Comparison of ENCODE assay signal across 8 cellular contexts in genomic region chr14:88792572-88793258, GRCh38. TPM values are rescaled to one million over a fixed set of nuclear protein-coding genes. Genes with fewer than 3 reads are reported as not detected.
DNase-seq lines count a peak whose midpoint lies in the region; ATAC-seq and TF ChIP-seq lines count a peak whose summit lies in the region.

TSS of gene EML5 (minus strand) at chr14:88792953. CDS start at chr14:88792503, 450 bp downstream.

- H3K9ac ChIP-seq in mesenchymal stem cell (ENCODE audit: low read length): peak within 1 kb of the TSS; percentile 67

- peak; percentile 77 for TF ChIP-seq CTCF in C4-2B (conservative IDR thresholded peaks at IDR 0.05)

- H4K91ac ChIP-seq in mesenchymal stem cell (ENCODE audit: low read length): no peak within 1 kb of the TSS

- H2BK5ac ChIP-seq in mesenchymal stem cell (ENCODE audit: low read depth, low read length, poor library complexity, severe bottlenecking): no peak within 1 kb of the TSS

- WGBS in mesenchymal stem cell: under 1% methylated on average over 73 of the region's 92 CpGs

- peak within 1 kb of the TSS; percentile 89 for H3K4me2 ChIP-seq in mesenchymal stem cell (ENCODE audit: low read length, poor library complexity, severe bottlenecking)

- H2AK5ac ChIP-seq in mesenchymal stem cell (ENCODE audit: low read length, severe bottlenecking): no peak within 1 kb of the TSS

- no peaks in the 10 kb centered on the region for H3K9me3 ChIP-seq in effector memory CD4-positive, alpha-beta T cell (ENCODE audit: control insufficient read depth, low read length)
- H3K9me3 ChIP-seq in mesenchymal stem cell (ENCODE audit: control insufficient read depth, low read length): no peaks in the 10 kb centered on the region

- H3K27me3 ChIP-seq in effector memory CD4-positive, alpha-beta T cell (replicated peaks; ENCODE audit: control insufficient read depth, insufficient read depth, low read length, poor library complexity, severe bottlenecking): no peaks in the 10 kb centered on the region
- H3K27me3 ChIP-seq in mesenchymal stem cell (ENCODE audit: control insufficient read depth in 1 of 2, insufficient read depth in 1 of 2, low read length in 2 of 2): peaks cover 15 to 40% of the 10 kb centered on the region in 2 experiments

- no peak within 1 kb of the TSS for H2BK120ac ChIP-seq in mesenchymal stem cell (ENCODE audit: low read depth, low read length)

- peak within 1 kb of the TSS; percentile 65 for H3K4me3 ChIP-seq in effector memory CD4-positive, alpha-beta T cell (ENCODE audit: insufficient read depth, low read depth, low read length, poor library complexity, severe bottlenecking)
- peak within 1 kb of the TSS; percentile 56 to 81 for H3K4me3 ChIP-seq in mesenchymal stem cell (ENCODE audit: insufficient read depth in 1 of 2, low read depth in 1 of 2, low read length in 2 of 2)

- peak within 1 kb of the TSS; percentile 54 for H3K27ac ChIP-seq in C4-2B
- H3K27ac ChIP-seq in effector memory CD4-positive, alpha-beta T cell (ENCODE audit: insufficient read depth, low read length, poor library complexity, severe bottlenecking): peak within 1 kb of the TSS; percentile 68
- no peak within 1 kb of the TSS for H3K27ac ChIP-seq in mesenchymal stem cell (ENCODE audit: low read length, poor library complexity, severe bottlenecking)

- ATAC-seq in GM19351 (IDR thresholded peaks at IDR 0.05; ENCODE audit: unreplicated experiment) (peak; percentile 83), HG03520 (IDR thresholded peaks at IDR 0.05; ENCODE audit: unreplicated experiment) (peak; percentile 88)

- H3K18ac ChIP-seq in mesenchymal stem cell (ENCODE audit: low read depth in 1 of 2, low read length in 2 of 2): peak within 1 kb of the TSS in 1 of 2 experiments; percentile 42

- peak within 1 kb of the TSS; percentile 84 for H2AFZ ChIP-seq in mesenchymal stem cell (ENCODE audit: low read depth, low read length)

- no peak within 1 kb of the TSS for H3K14ac ChIP-seq in mesenchymal stem cell (ENCODE audit: low read length in 2 of 2)

- H3K4ac ChIP-seq in mesenchymal stem cell (ENCODE audit: low read depth in 1 of 2, low read length in 2 of 2): no peak within 1 kb of the TSS

- H4K8ac ChIP-seq in mesenchymal stem cell (ENCODE audit: low read length): no peak within 1 kb of the TSS

- no peaks in the 10 kb centered on the region for H3K36me3 ChIP-seq in effector memory CD4-positive, alpha-beta T cell (ENCODE audit: control insufficient read depth, insufficient read depth, low read length)
- H3K36me3 ChIP-seq in mesenchymal stem cell (ENCODE audit: control insufficient read depth in 1 of 2, insufficient read depth in 2 of 2, low read depth in 1 of 2, low read length in 2 of 2): no peaks in the 10 kb centered on the region

- H3K4me1 ChIP-seq in effector memory CD4-positive, alpha-beta T cell (ENCODE audit: control insufficient read depth, insufficient read depth, low read length, poor library complexity, severe bottlenecking): peaks cover 7% of the 10 kb centered on the region
- H3K4me1 ChIP-seq in mesenchymal stem cell (ENCODE audit: control insufficient read depth, insufficient read depth, low read depth, low read length): peaks cover 9% of the 10 kb centered on the region

- peak; percentile 89 for DNase-seq in NCI-H774 (lab: John Stamatoyannopoulos, UW)
- DNase-seq in activated CD8-positive, alpha-beta memory T cell treated with anti-CD3 and anti-CD28 coated beads for 24 hours: peak; percentile 92
- peak; percentile 71 to 72 (median 72) for DNase-seq in effector memory CD4-positive, alpha-beta T cell
- DNase-seq in mesenchymal stem cell: peak; percentile 54
- peak; percentile 57 for DNase-seq in stimulated activated CD8-positive, alpha-beta memory T cell treated with anti-CD3 and anti-CD28 coated beads, Interleukin-12 subunit alpha, Interleukin-12 subunit beta, amount 100 ng/mL, for 1 hour (ENCODE audit: low read depth)

- H2BK12ac ChIP-seq in mesenchymal stem cell (ENCODE audit: low read length in 2 of 2): no peak within 1 kb of the TSS

- no peaks in the 10 kb centered on the region for H3K79me1 ChIP-seq in mesenchymal stem cell (replicated peaks; ENCODE audit: low read length, poor library complexity, severe bottlenecking)

- H2BK15ac ChIP-seq in mesenchymal stem cell (ENCODE audit: low read depth, poor library complexity, severe bottlenecking): no peak within 1 kb of the TSS

- H3K23ac ChIP-seq in mesenchymal stem cell (ENCODE audit: low read length in 2 of 2): peak within 1 kb of the TSS in 1 of 2 experiments; percentile 41

RNA-seq across cellular contexts. Expression of gene EML5, which starts in this region (rescaled TPM):
- not detected for polyA plus RNA-seq in mesenchymal stem cell (2013, experiment 1 of 2)
- 0.04 TPM for polyA plus RNA-seq in mesenchymal stem cell (2013, experiment 2 of 2)
